8 cellular contexts compared by ENCODE assay signal in the genomic region with DNA sequence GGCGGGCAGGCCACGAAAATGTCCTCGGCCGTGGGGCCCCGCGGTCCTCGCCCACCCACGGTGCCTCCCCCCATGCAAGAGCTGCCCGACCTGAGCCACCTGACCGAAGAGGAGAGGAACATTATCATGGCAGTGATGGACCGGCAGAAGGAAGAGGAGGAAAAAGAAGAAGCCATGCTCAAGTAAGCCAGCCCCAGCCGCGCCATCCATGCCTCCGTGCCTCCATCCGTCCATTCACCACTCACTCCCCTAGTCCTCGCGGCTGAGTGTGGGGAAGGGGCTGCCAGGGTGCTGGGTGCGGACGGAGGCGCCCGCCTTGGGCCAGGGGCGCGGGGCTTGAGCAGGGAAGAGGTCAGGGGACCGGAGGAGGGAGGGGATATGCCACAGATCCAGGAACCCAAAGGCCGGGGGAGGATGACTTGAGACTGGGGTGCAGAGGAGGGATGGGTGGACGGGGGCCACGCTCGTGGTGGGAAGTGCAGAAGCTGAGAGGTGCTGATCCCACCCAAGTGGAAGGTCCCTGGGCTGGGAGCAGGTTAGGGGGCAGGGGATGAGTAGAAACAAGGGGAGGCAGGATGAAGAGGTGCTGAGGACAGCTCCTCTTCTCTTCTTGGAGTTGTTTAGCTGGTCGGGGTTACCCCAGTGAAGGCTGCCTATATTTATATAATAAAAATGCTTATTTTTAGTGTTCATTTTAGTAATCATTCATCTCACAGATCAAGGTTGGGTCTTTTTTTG. TPM values are rescaled to one million over a fixed set of nuclear protein-coding genes. Genes with fewer than 3 reads are reported as not detected.
DNase-seq lines count a peak whose midpoint lies in the region; ATAC-seq, FAIRE-seq and TF ChIP-seq lines count a peak whose summit lies in the region.

No MANE protein-coding gene starts in this region.

- 4 to 5% methylated on average over 28 to 29 of the region's 29 CpGs for WGBS in pancreas, 2 donors

- DNase-seq in D341Med (ENCODE audit: low spot score): peak; percentile 41
- DNase-seq in coronary artery (ENCODE audit: low spot score): no peak
- DNase-seq in pancreas: peak in 2 of 6 donors; percentile 10 to 48
- no peak for DNase-seq in NCI-H748 (lab: John Stamatoyannopoulos, UW; ENCODE audit: unreplicated experiment)
- no peak for DNase-seq in NAMALWA (ENCODE audit: low spot score)
- no peak for DNase-seq in effector CD8-positive, alpha-beta T cell (lab: John Stamatoyannopoulos, UW)
- DNase-seq in retina: no peak

- intact Hi-C loops in pancreas (cut with DNase I): no loop called here

- H3K27ac ChIP-seq in coronary artery (no peak overlapping the region), pancreas (no peak overlapping the region)

- TF ChIP-seq CTCF in coronary artery (IDR thresholded peaks at IDR 0.05) (no peak), pancreas (IDR thresholded peaks at IDR 0.05) (no peak)

- ATAC-seq in HG02885 (IDR thresholded peaks at IDR 0.05; ENCODE audit: poor library complexity, unreplicated experiment): peak; percentile 20
- peak in 1 of 4 donors; percentile 11 for ATAC-seq in pancreas

- no peaks in the 10 kb centered on the region for H3K9me3 ChIP-seq in pancreas

- FAIRE-seq in pancreas (lab: Jason Lieb, UNC): no peak

- H3K36me3 ChIP-seq in pancreas: no peaks in the 10 kb centered on the region

- H3K4me3 ChIP-seq in coronary artery: peak overlapping the region; percentile 74
- H3K4me3 ChIP-seq in pancreas: peak overlapping the region in 3 of 4 donors; percentile 7 to 41 (median 31)

- no peaks in the 10 kb centered on the region for H3K4me1 ChIP-seq in pancreas

- peaks cover 0 to 4% (median 0%) of the 10 kb centered on the region in 4 donors for H3K27me3 ChIP-seq in pancreas

RNA-seq across cellular contexts. Expression of a gene that starts 0.8 kb away (rescaled TPM):
- total RNA-seq in pancreas: 1 to 10 TPM; 3.4 to 5.7 (median 3.8) TPM
- under 1 TPM; 0.12 to 0.27 TPM for polyA plus RNA-seq in pancreas
